Comparison of ENCODE assay signal across 27 cellular contexts in the genomic region with DNA sequence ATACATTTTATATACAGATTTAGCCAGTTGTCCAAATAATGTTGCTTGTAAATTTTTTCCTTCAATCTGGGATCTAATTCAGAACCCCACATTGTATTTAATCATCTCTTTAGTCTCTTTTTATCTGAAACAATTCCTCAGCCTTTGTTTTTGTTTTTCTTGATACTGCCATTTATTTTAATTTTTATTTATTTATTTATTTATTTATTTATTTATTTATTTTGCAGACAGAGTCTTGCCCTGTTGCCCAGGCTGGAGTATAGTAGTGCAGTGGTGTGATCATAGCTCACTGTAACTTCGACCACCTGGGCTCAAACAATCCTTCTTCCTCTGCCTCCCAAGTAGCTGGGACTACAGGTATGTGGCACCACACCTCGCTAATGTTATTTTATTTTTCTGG.
"Had no signal": no experiment of that assay in that cellular context is flagged by ENCODE, and none has a peak within 500 bp of the region (broad histone marks: within the 10 kb centered on the region; RNA-seq: fewer than 3 reads in every experiment).

No MANE protein-coding gene starts in this region.

- H3K36me3 ChIP-seq: stomach, suprapubic skin, thoracic aorta, thyroid gland, tibial artery, tibial nerve, transverse colon, upper lobe of left lung, upper lobe of right lung, uterus, vagina had no signal

- H3K9me3 ChIP-seq: suprapubic skin, testis, thoracic aorta, thyroid gland, tibial artery, tibial nerve, transverse colon, upper lobe of left lung, upper lobe of right lung, uterus, vagina had no signal

- FAIRE-seq: urothelium cell line had no signal

- DNase-seq: stimulated activated CD4-positive, alpha-beta T cell treated with anti-CD3 and anti-CD28 coated beads, Interleukin-2, amount 100 ng/mL, for 48 hours; stimulated activated CD4-positive, alpha-beta T cell treated with anti-CD3 and anti-CD28 coated beads, Interleukin-4, amount 100 ng/mL, for 1 hour; stimulated activated CD4-positive, alpha-beta T cell treated with anti-CD3 and anti-CD28 coated beads, Interleukin-4, amount 100 ng/mL, for 24 hours; stimulated activated CD4-positive, alpha-beta T cell treated with anti-CD3 and anti-CD28 coated beads, Interleukin-4, amount 100 ng/mL, for 4 hours; stimulated activated CD8-positive, alpha-beta memory T cell treated with anti-CD3 and anti-CD28 coated beads, Interleukin-4, amount 100 ng/mL, for 48 hours; stimulated activated naive B cell treated with anti-CD40 and anti-IgM and Interleukin-4, amounts not matched to agents 10 μg/mL and 1 μg/mL and 100 μg/mL, for 72 hours; stimulated activated naive CD4-positive, alpha-beta T cell; stimulated activated naive CD4-positive, alpha-beta T cell treated with Interleukin-2 at 50 U/mL for 16 hours; stimulated activated naive CD8-positive, alpha-beta T cell treated with anti-CD3 and anti-CD28 coated beads, Interleukin-15, amount 100 ng/mL, for 72 hours; stimulated activated naive CD8-positive, alpha-beta T cell treated with anti-CD3 and anti-CD28 coated beads, Interleukin-15, Interleukin-2, amounts not matched to agents 100 U/mL and 50 U/mL, for 24 hours; stomach; substantia nigra; testis; thyroid gland; tibial artery; transverse colon; trophoblast cell; upper lobe of left lung; upper lobe of right lung; uterus had no signal

- H3K27ac ChIP-seq: stomach, suprapubic skin, testis, thoracic aorta, thyroid gland, tibial artery, tibial nerve, transverse colon, upper lobe of left lung, upper lobe of right lung, uterus, vagina had no signal

- ATAC-seq: stimulated activated effector memory CD8-positive, alpha-beta T cell treated with anti-CD3 and anti-CD28 coated beads, Interleukin-12 subunit alpha, Interleukin-12 subunit beta, amount 100 ng/mL, for 72 hours; stimulated activated memory B cell treated with anti-CD40 and anti-IgM and Interleukin-4, amounts not matched to agents 10 μg/mL and 1 μg/mL and 100 μg/mL, for 72 hours; stimulated activated naive B cell treated with anti-CD40 and anti-IgM and Interleukin-4, amounts not matched to agents 10 μg/mL and 1 μg/mL and 100 μg/mL, for 72 hours; stimulated activated naive CD8-positive, alpha-beta T cell treated with anti-CD3 and anti-CD28 coated beads, Interleukin-15, amount 100 ng/mL, for 72 hours; stimulated activated naive CD8-positive, alpha-beta T cell treated with anti-CD3 and anti-CD28 coated beads, Interleukin-15, Interleukin-2, amounts not matched to agents 100 U/mL and 50 U/mL, for 24 hours; upper lobe of right lung had no signal

- H3K4me3 ChIP-seq: stomach, suprapubic skin, testis, thoracic aorta, thyroid gland, tibial artery, tibial nerve, transverse colon, upper lobe of left lung, upper lobe of right lung, uterus, vagina had no signal

- H3K27me3 ChIP-seq: suprapubic skin, testis, thyroid gland, tibial artery, tibial nerve, transverse colon, upper lobe of left lung, upper lobe of right lung, uterus, vagina had no signal

- H3K4me1 ChIP-seq: stomach, suprapubic skin, testis, thyroid gland, tibial artery, tibial nerve, transverse colon, upper lobe of left lung, upper lobe of right lung, uterus, vagina had no signal
